ENCODE assay signal across 1 cellular context in genomic region chr6:41442800-41443501, GRCh38.
TF ChIP-seq lines count a peak whose summit lies in the region.

No MANE protein-coding gene starts in this region.

TF ChIP-seq in HepG2, 621 proteins besides CTCF, POLR2A, EP300 and RAD21 (continued from another document):
- TF ChIP-seq ZNF687 (CRISPR knock-in tag; IDR thresholded peaks at IDR 0.05) (peak; percentile 35; the same call in 1 of the 2 replicates), SIN3B (IDR thresholded peaks at IDR 0.05; ENCODE audit: low read length) (no peak), ZNF597 (CRISPR knock-in tag; IDR thresholded peaks at IDR 0.05) (no peak), TFDP1 (CRISPR knock-in tag; IDR thresholded peaks at IDR 0.05; ENCODE audit: borderline replicate concordance) (0 out of 2 replicates have a peak, but pooled peaks have one; percentile 28), ZNF777 (CRISPR knock-in tag; IDR thresholded peaks at IDR 0.05) (0 out of 2 replicates have a peak, but pooled peaks have one; percentile 47), KDM2A (CRISPR knock-in tag; IDR thresholded peaks at IDR 0.05; ENCODE audit: borderline replicate concordance, low read depth) (peak; percentile 19; the same call in 1 of the 2 replicates), XRCC5 (optimal IDR thresholded peaks at IDR 0.05; ENCODE audit: low read length) (peak; percentile 54), PAWR (CRISPR knock-in tag; IDR thresholded peaks at IDR 0.05; ENCODE audit: borderline replicate concordance) (no peak), HNRNPLL (IDR thresholded peaks at IDR 0.05; ENCODE audit: low read depth, low read length, poor library complexity, severe bottlenecking) (peak; percentile 34), ZBTB7A (CRISPR knock-in tag; IDR thresholded peaks at IDR 0.05) (peak; percentile 70; the same call in 1 of the 2 replicates), ZBTB14 (CRISPR knock-in tag; IDR thresholded peaks at IDR 0.05) (peak; percentile 61; the same call in 1 of the 2 replicates), JUND (CRISPR knock-in tag; IDR thresholded peaks at IDR 0.05) (no peak), CHD4 (IDR thresholded peaks at IDR 0.05; ENCODE audit: borderline replicate concordance, low read length) (0 out of 2 replicates have a peak, but pooled peaks have one; percentile 35), TFE3 (CRISPR knock-in tag; IDR thresholded peaks at IDR 0.05) (no peak), SIX4 (CRISPR knock-in tag; IDR thresholded peaks at IDR 0.05) (peak; percentile 71), ZNF792 (CRISPR knock-in tag; IDR thresholded peaks at IDR 0.05) (no peak), RBAK (CRISPR knock-in tag; IDR thresholded peaks at IDR 0.05) (no peak), STAG1 (CRISPR knock-in tag; IDR thresholded peaks at IDR 0.05) (peak; percentile 45), CBX5 (CRISPR knock-in tag; IDR thresholded peaks at IDR 0.05; ENCODE audit: borderline replicate concordance) (peak; percentile 13; the same call in 1 of the 2 replicates), RBM39 (IDR thresholded peaks at IDR 0.05; ENCODE audit: low read depth, low read length, poor library complexity, severe bottlenecking) (peak; percentile 65), ZBTB10 (CRISPR knock-in tag; IDR thresholded peaks at IDR 0.05; ENCODE audit: borderline replicate concordance) (0 out of 2 replicates have a peak, but pooled peaks have one; percentile 31), FOXC1 (CRISPR knock-in tag; IDR thresholded peaks at IDR 0.05; ENCODE audit: borderline replicate concordance) (peak; percentile 51; the same call in 1 of the 2 replicates), ZBTB38 (CRISPR knock-in tag; IDR thresholded peaks at IDR 0.05) (0 out of 2 replicates have a peak, but pooled peaks have one; percentile 12), KDM1A (CRISPR knock-in tag; IDR thresholded peaks at IDR 0.05) (peak; percentile 56; the same call in 1 of the 2 replicates), ADNP (CRISPR knock-in tag; IDR thresholded peaks at IDR 0.05) (0 out of 2 replicates have a peak, but pooled peaks have one; percentile 68), ZNF574 (CRISPR knock-in tag; IDR thresholded peaks at IDR 0.05) (0 out of 2 replicates have a peak, but pooled peaks have one; percentile 27), ZBTB43 (CRISPR knock-in tag; conservative IDR thresholded peaks at IDR 0.05) (no peak), HNRNPK (IDR thresholded peaks at IDR 0.05; ENCODE audit: low read depth, low read length, poor library complexity, severe bottlenecking) (peak; percentile 33), ZNF768 (CRISPR knock-in tag; IDR thresholded peaks at IDR 0.05) (peak; percentile 36; the same call in 1 of the 2 replicates), PCBP1 (IDR thresholded peaks at IDR 0.05; ENCODE audit: borderline replicate concordance, low read depth, low read length) (peak; percentile 62; the same call in 1 of the 2 replicates), ZNF790 (CRISPR knock-in tag; IDR thresholded peaks at IDR 0.05; ENCODE audit: borderline replicate concordance) (no peak), NFYB (CRISPR knock-in tag; IDR thresholded peaks at IDR 0.05) (no peak), GPN1 (CRISPR knock-in tag; IDR thresholded peaks at IDR 0.05; ENCODE audit: borderline replicate concordance) (no peak), MAZ (IDR thresholded peaks at IDR 0.05; ENCODE audit: borderline replicate concordance, low read depth, low read length) (peak; percentile 53), MAZ (CRISPR knock-in tag; IDR thresholded peaks at IDR 0.05; ENCODE audit: low read depth) (no peak), SRSF1 (optimal IDR thresholded peaks at IDR 0.05; ENCODE audit: low read depth, low read length) (peak; percentile 85)
